Comparison of ENCODE assay signal across 25 cellular contexts in the genomic region with DNA sequence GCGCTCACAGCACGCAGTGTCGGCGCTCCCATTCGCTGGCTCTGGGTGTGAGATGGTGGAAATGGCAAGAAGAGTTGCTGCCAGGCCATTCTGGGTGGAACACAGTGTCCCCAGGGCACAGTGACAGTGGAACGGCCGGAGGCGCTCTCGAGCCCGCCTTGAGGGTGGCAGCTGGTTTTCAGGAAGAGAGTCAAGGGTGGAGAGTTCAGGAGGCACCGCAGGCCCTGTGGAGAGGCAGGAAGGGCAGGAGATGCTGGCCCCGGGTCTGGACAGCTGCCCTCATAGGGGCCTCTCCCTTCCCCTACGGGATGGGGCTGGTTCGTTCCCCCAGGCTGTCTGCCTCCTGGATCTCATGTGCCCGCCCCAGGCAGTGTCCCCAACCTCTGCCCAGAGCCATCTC.
"Had no signal": no experiment of that assay in that cellular context is flagged by ENCODE, and none has a peak within 500 bp of the region (broad histone marks: within the 10 kb centered on the region; RNA-seq: fewer than 3 reads in every experiment).

No MANE protein-coding gene starts in this region.

- H3K9ac ChIP-seq: neural progenitor cell had no signal

- H3K27ac ChIP-seq: heart left ventricle, hepatocyte, left lung, neural progenitor cell, prostate gland, right atrium auricular region, thoracic aorta, tibial nerve had no signal

- H3K36me3 ChIP-seq: gastrocnemius medialis, left lung, neural progenitor cell, prostate gland, thoracic aorta had no signal

- H3K4me3 Mint-ChIP-seq: effector memory CD8-positive, alpha-beta T cell; naive thymus-derived CD4-positive, alpha-beta T cell; nephron; neural progenitor cell; stimulated activated effector memory CD8-positive, alpha-beta T cell treated with anti-CD3 and anti-CD28 coated beads, Interleukin-12 subunit alpha, Interleukin-12 subunit beta, amount 100 ng/mL, for 72 hours had no signal

- H3K9me3 ChIP-seq: gastrocnemius medialis, heart left ventricle, left lung, prostate gland, right atrium auricular region, thoracic aorta, tibial nerve had no signal

- H3K4me2 ChIP-seq: hepatocyte, neural progenitor cell had no signal

- H3K27me3 ChIP-seq: gastrocnemius medialis, hepatocyte, right atrium auricular region had no signal

- DNase-seq: cortex of kidney; effector memory CD8-positive, alpha-beta T cell; erythroblast; foreskin fibroblast; gastrocnemius medialis; heart left ventricle; left cardiac atrium; left lung; mesendoderm; midbrain; naive thymus-derived CD4-positive, alpha-beta T cell; nucleus accumbens; stimulated activated CD4-positive, alpha-beta T cell treated with anti-CD3 and anti-CD28 coated beads, Interleukin-2, amount 100 ng/mL, for 24 hours; stimulated activated CD4-positive, alpha-beta T cell treated with anti-CD3 and anti-CD28 coated beads, Interleukin-4, amount 100 ng/mL, for 24 hours; stimulated activated naive CD4-positive, alpha-beta T cell treated with Interleukin-2 at 50 U/mL for 16 hours; substantia nigra had no signal

- H2AFZ ChIP-seq: hepatocyte, neural progenitor cell had no signal

- H3K36me3 Mint-ChIP-seq: naive thymus-derived CD4-positive, alpha-beta T cell; stimulated activated effector memory CD8-positive, alpha-beta T cell treated with anti-CD3 and anti-CD28 coated beads, Interleukin-12 subunit alpha, Interleukin-12 subunit beta, amount 100 ng/mL, for 72 hours had no signal

- H3K4me3 ChIP-seq: gastrocnemius medialis, heart left ventricle, hepatocyte, left lung, neural progenitor cell, prostate gland, right atrium auricular region, thoracic aorta, tibial nerve had no signal

- H3K27ac Mint-ChIP-seq: effector memory CD8-positive, alpha-beta T cell; naive thymus-derived CD4-positive, alpha-beta T cell; nephron; neural progenitor cell; stimulated activated effector memory CD8-positive, alpha-beta T cell treated with anti-CD3 and anti-CD28 coated beads, Interleukin-12 subunit alpha, Interleukin-12 subunit beta, amount 100 ng/mL, for 72 hours had no signal

- H3K4me1 Mint-ChIP-seq: stimulated activated effector memory CD8-positive, alpha-beta T cell treated with anti-CD3 and anti-CD28 coated beads, Interleukin-12 subunit alpha, Interleukin-12 subunit beta, amount 100 ng/mL, for 72 hours had no signal

- H3K9me3 Mint-ChIP-seq: effector memory CD8-positive, alpha-beta T cell; naive thymus-derived CD4-positive, alpha-beta T cell; nephron; neural progenitor cell; stimulated activated effector memory CD8-positive, alpha-beta T cell treated with anti-CD3 and anti-CD28 coated beads, Interleukin-12 subunit alpha, Interleukin-12 subunit beta, amount 100 ng/mL, for 72 hours had no signal

- ATAC-seq: effector memory CD8-positive, alpha-beta T cell; heart left ventricle; left cardiac atrium; left lung; naive thymus-derived CD4-positive, alpha-beta T cell; sciatic nerve; stimulated activated effector memory CD8-positive, alpha-beta T cell treated with anti-CD3 and anti-CD28 coated beads, Interleukin-12 subunit alpha, Interleukin-12 subunit beta, amount 100 ng/mL, for 72 hours had no signal
